ENCODE assay signal across 8 cellular contexts in the genomic region with DNA sequence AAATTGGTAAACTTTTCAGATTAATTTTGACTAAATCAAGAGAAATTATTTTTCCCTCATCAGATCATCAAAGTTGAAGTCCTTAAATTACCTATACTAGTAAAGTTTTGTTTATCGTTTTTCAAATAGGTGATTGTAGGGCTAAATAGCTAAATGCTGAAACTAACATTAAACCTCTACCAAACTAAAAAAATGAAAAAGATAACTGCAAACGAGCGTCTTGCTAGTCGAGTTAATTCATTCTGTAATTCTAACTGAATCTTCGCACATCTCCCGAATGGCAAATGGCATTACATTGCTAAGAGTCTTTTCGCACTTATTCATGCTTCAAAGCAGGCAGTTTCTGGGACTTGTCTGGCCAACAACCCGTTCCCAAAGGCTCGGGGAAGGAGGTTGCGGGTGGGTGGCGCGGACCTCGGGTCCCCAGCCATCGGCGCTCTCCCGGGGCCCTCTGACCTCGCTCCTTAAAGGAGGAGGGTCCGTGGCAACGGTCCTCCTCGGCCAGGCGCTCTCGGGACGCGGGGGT. TPM values are rescaled to one million over a fixed set of nuclear protein-coding genes. Genes with fewer than 3 reads are reported as not detected.
DNase-seq lines count a peak whose midpoint lies in the region; ATAC-seq, FAIRE-seq and TF ChIP-seq lines count a peak whose summit lies in the region.

No MANE protein-coding gene starts in this region.

- H3K36me3 ChIP-seq in astrocyte (ENCODE audit: insufficient read depth, low read length) (no peaks in the 10 kb centered on the region), testis (ENCODE audit: low read depth, missing control alignments) (no peaks in the 10 kb centered on the region)

- H4K20me1 ChIP-seq in astrocyte (ENCODE audit: insufficient read depth, low read length), result no peaks in the 10 kb centered on the region

- peaks cover 69% of the 10 kb centered on the region for H3K27me3 Mint-ChIP-seq in stimulated activated naive CD8-positive, alpha-beta T cell treated with anti-CD3 and anti-CD28 coated beads, Interleukin-15, Interleukin-2, amounts not matched to agents 100 ng/mL and 50 ng/mL, for 24 hours
- H3K27me3 Mint-ChIP-seq in astrocyte (ENCODE audit: low read depth, unreplicated experiment), result peaks cover 7% of the 10 kb centered on the region

- peak overlapping the region; percentile 97 for H3K4me2 ChIP-seq in astrocyte (ENCODE audit: low read length)

- TF ChIP-seq POLR2A in testis (IDR thresholded peaks at IDR 0.05), result no peak

- no peaks in the 10 kb centered on the region for H3K36me3 Mint-ChIP-seq in stimulated activated naive CD8-positive, alpha-beta T cell treated with anti-CD3 and anti-CD28 coated beads, Interleukin-15, Interleukin-2, amounts not matched to agents 100 ng/mL and 50 ng/mL, for 24 hours (ENCODE audit: low read depth)
- no peaks in the 10 kb centered on the region for H3K36me3 Mint-ChIP-seq in astrocyte (ENCODE audit: low read depth, unreplicated experiment)

- peaks cover 3% of the 10 kb centered on the region for H3K79me2 ChIP-seq in astrocyte (ENCODE audit: insufficient read depth, low read length)

- H3K9me3 ChIP-seq in astrocyte (ENCODE audit: insufficient read depth, low read depth, low read length), result no peaks in the 10 kb centered on the region
- H3K9me3 ChIP-seq in testis, result no peaks in the 10 kb centered on the region

- H2AFZ ChIP-seq in astrocyte (ENCODE audit: low read depth, low read length), result peak overlapping the region; percentile 80

- H3K27ac ChIP-seq in astrocyte (ENCODE audit: low read depth, low read length) (peak overlapping the region; percentile 66), testis (peak overlapping the region; percentile 79 to 84)

- no peaks in the 10 kb centered on the region for H3K27me3 ChIP-seq in astrocyte (ENCODE audit: insufficient read depth, low read length)
- no peaks in the 10 kb centered on the region for H3K27me3 ChIP-seq in testis

- H3K4me1 ChIP-seq in astrocyte (ENCODE audit: insufficient read depth, low read length), result no peaks in the 10 kb centered on the region
- H3K4me1 ChIP-seq in testis, result no peaks in the 10 kb centered on the region

- H3K4me3 ChIP-seq in astrocyte (ENCODE audit: insufficient read depth, low read depth, low read length) (peak overlapping the region; percentile 78), testis (peak overlapping the region; percentile 85 to 90)

- DNase-seq in stimulated activated naive CD8-positive, alpha-beta T cell treated with anti-CD3 and anti-CD28 coated beads, Interleukin-15, Interleukin-2, amounts not matched to agents 100 U/mL and 50 U/mL, for 24 hours, result no peak
- peak; percentile 27 for DNase-seq in astrocyte (ENCODE audit: low read depth)
- DNase-seq in left colon, result no peak
- DNase-seq in testis, result no peak
- no peak for DNase-seq in DMS153 treated with DMSO at 0.1 percent for 48 hours (lab: John Stamatoyannopoulos, UW; ENCODE audit: unreplicated experiment)
- DNase-seq in SKM-1 (lab: John Stamatoyannopoulos, UW; ENCODE audit: unreplicated experiment), result no peak

- H3K4me1 Mint-ChIP-seq in stimulated activated naive CD8-positive, alpha-beta T cell treated with anti-CD3 and anti-CD28 coated beads, Interleukin-15, Interleukin-2, amounts not matched to agents 100 ng/mL and 50 ng/mL, for 24 hours (ENCODE audit: low read depth), result peaks cover 12% of the 10 kb centered on the region
- no peaks in the 10 kb centered on the region for H3K4me1 Mint-ChIP-seq in astrocyte (ENCODE audit: low read depth, unreplicated experiment)

- no peak overlapping the region for H3K27ac Mint-ChIP-seq in stimulated activated naive CD8-positive, alpha-beta T cell treated with anti-CD3 and anti-CD28 coated beads, Interleukin-15, Interleukin-2, amounts not matched to agents 100 ng/mL and 50 ng/mL, for 24 hours
- H3K27ac Mint-ChIP-seq in astrocyte (ENCODE audit: unreplicated experiment), result no peak overlapping the region

- H3K4me3 Mint-ChIP-seq in stimulated activated naive CD8-positive, alpha-beta T cell treated with anti-CD3 and anti-CD28 coated beads, Interleukin-15, Interleukin-2, amounts not matched to agents 100 ng/mL and 50 ng/mL, for 24 hours, result peak overlapping the region; percentile 53
- H3K4me3 Mint-ChIP-seq in astrocyte (ENCODE audit: unreplicated experiment), result peak overlapping the region; percentile 84

- TF ChIP-seq CTCF in astrocyte (IDR thresholded peaks at IDR 0.05; ENCODE audit: insufficient read depth, low read depth, low read length) (no peak), testis (IDR thresholded peaks at IDR 0.05) (no peak)

- H3K9ac ChIP-seq in astrocyte (ENCODE audit: low read length), result peak overlapping the region; percentile 82

- no peak for ATAC-seq in stimulated activated naive CD8-positive, alpha-beta T cell treated with anti-CD3 and anti-CD28 coated beads, Interleukin-15, Interleukin-2, amounts not matched to agents 100 U/mL and 50 U/mL, for 24 hours
- ATAC-seq in left colon, result peak; percentile 9
- ATAC-seq in HG02973 (IDR thresholded peaks at IDR 0.05; ENCODE audit: unreplicated experiment), result no peak

- 10 to 16% methylated on average over 7 to 20 of the region's 24 CpGs for WGBS in testis, 2 donors

- intact Hi-C loops in left colon (cut with DNase I, micrococcal nuclease), result no loop called here
- intact Hi-C loops in testis (cut with DNase I; ENCODE audit: low total_unique reads), result no loop called here

- no peaks in the 10 kb centered on the region for H3K9me3 Mint-ChIP-seq in stimulated activated naive CD8-positive, alpha-beta T cell treated with anti-CD3 and anti-CD28 coated beads, Interleukin-15, Interleukin-2, amounts not matched to agents 100 ng/mL and 50 ng/mL, for 24 hours
- H3K9me3 Mint-ChIP-seq in astrocyte (ENCODE audit: unreplicated experiment), result no peaks in the 10 kb centered on the region

- no peak for FAIRE-seq in astrocyte (lab: Jason Lieb, UNC)

RNA-seq across cellular contexts. Expression of a gene that starts 43.8 kb away (rescaled TPM):
- 8.6 and 9.1 TPM in 2 replicates for total RNA-seq in astrocyte
- total RNA-seq in left colon, result not detected
- total RNA-seq in testis, result 1 to 10 TPM; 7.8 to 9.8 TPM
- 13.8 TPM for polyA plus RNA-seq in testis (ENCODE audit: insufficient read depth, low read depth, low replicate concordance)
